In genomic region chr5:172096184-172096941, GRCh38 we compare ENCODE assay signal across 20 cellular contexts.
DNase-seq lines count a peak whose midpoint lies in the region; ATAC-seq and TF ChIP-seq lines count a peak whose summit lies in the region.
"Had no signal": no experiment of that assay in that cellular context is flagged by ENCODE, and none has a peak within 500 bp of the region (broad histone marks: within the 10 kb centered on the region; RNA-seq: fewer than 3 reads in every experiment).

No MANE protein-coding gene starts in this region.

- no peak overlapping the region for H2BK120ac ChIP-seq in IMR-90 (ENCODE audit: low read depth, low read length)

- no peak overlapping the region for H3K18ac ChIP-seq in IMR-90 (ENCODE audit: low read depth, low read length)

- H3K27me3 ChIP-seq in IMR-90 (ENCODE audit: control insufficient read depth, insufficient read depth, low read length) (no peaks in the 10 kb centered on the region), spleen (replicated peaks in 1 of 7) (no peaks in the 10 kb centered on the region)
- H3K27me3 ChIP-seq: BLaER1 treated with 17β-estradiol and CSF1 and Interleukin-3, amounts not matched to agents 10 nM and 100 nM; esophagus muscularis mucosa; SJSA1; transverse colon had no signal

- no peak overlapping the region for H4K5ac ChIP-seq in IMR-90 (ENCODE audit: low read depth, low read length)

- H4K20me1 ChIP-seq in IMR-90 (ENCODE audit: insufficient read depth, low read length): no peaks in the 10 kb centered on the region; the same call in 1 of the 2 replicates

- peaks cover 13% of the 10 kb centered on the region for H3K9me1 ChIP-seq in IMR-90 (ENCODE audit: insufficient read depth, low read length)

- peak overlapping the region; percentile 84 for H3K27ac Mint-ChIP-seq in activated T-cell treated with anti-CD3 and anti-CD28 coated beads, Interleukin-2, amount 50 U/mL, for 24 hours
- H3K27ac Mint-ChIP-seq in activated T-cell treated with anti-CD3 and anti-CD28 coated beads, Interleukin-2, amount 50 U/mL, for 72 hours: no peak overlapping the region
- H3K27ac Mint-ChIP-seq: T-helper 1 cell treated with Interleukin-12 subunit alpha and Interleukin-12 subunit beta and Interleukin-4 antibody, amounts not matched to agents 30 μg/mL and 1 μg/mL, for 36 hours had no signal

- H4K8ac ChIP-seq in IMR-90 (ENCODE audit: low read depth in 2 of 2, low read length in 2 of 2): no peak overlapping the region

- no peak for ATAC-seq in activated T-cell treated with anti-CD3 and anti-CD28 coated beads, Interleukin-2, amount 50 U/mL, for 72 hours (replicated peaks in 1 of 2)
- ATAC-seq in IMR-90 (ENCODE audit: low read depth): no peak
- ATAC-seq: lower lobe of right lung had no signal

- TF ChIP-seq POLR2A in IMR-90 (IDR thresholded peaks at IDR 0.05; ENCODE audit: low read depth, low read length) (no peak), spleen (IDR thresholded peaks at IDR 0.05) (no peak)

- no peaks in the 10 kb centered on the region for H3K9me3 Mint-ChIP-seq in activated T-cell treated with anti-CD3 and anti-CD28 coated beads, Interleukin-2, amount 50 U/mL, for 24 hours
- peaks cover 2 to 4% of the 10 kb centered on the region in 2 donors for H3K9me3 Mint-ChIP-seq in activated T-cell treated with anti-CD3 and anti-CD28 coated beads, Interleukin-2, amount 50 U/mL, for 72 hours
- H3K9me3 Mint-ChIP-seq: T-helper 1 cell treated with Interleukin-12 subunit alpha and Interleukin-12 subunit beta and Interleukin-4 antibody, amounts not matched to agents 30 μg/mL and 1 μg/mL, for 36 hours had no signal

- no peak overlapping the region for H2AK9ac ChIP-seq in IMR-90 (replicated peaks; ENCODE audit: low read depth, low read length, poor library complexity)

- H4K91ac ChIP-seq in IMR-90 (ENCODE audit: insufficient read depth, low read depth, low read length): no peak overlapping the region

- H3K4me2 ChIP-seq in IMR-90 (ENCODE audit: low read depth, low read length): no peak overlapping the region
- H3K4me2 ChIP-seq: BLaER1 treated with 17β-estradiol and CSF1 and Interleukin-3, amounts not matched to agents 10 nM and 100 nM had no signal

- 0 out of 2 replicates have a peak overlapping the region, but pooled peaks have one; percentile 16 for H3K4ac ChIP-seq in IMR-90 (ENCODE audit: low read depth, low read length)

- H3K4me3 Mint-ChIP-seq in activated T-cell treated with anti-CD3 and anti-CD28 coated beads, Interleukin-2, amount 50 U/mL, for 24 hours: no peak overlapping the region
- no peak overlapping the region for H3K4me3 Mint-ChIP-seq in activated T-cell treated with anti-CD3 and anti-CD28 coated beads, Interleukin-2, amount 50 U/mL, for 72 hours
- H3K4me3 Mint-ChIP-seq: T-helper 1 cell treated with Interleukin-12 subunit alpha and Interleukin-12 subunit beta and Interleukin-4 antibody, amounts not matched to agents 30 μg/mL and 1 μg/mL, for 36 hours had no signal

- H3K4me3 ChIP-seq in IMR-90 (ENCODE audit: insufficient read depth, low read depth, low read length): no peak overlapping the region
- no peak overlapping the region for H3K4me3 ChIP-seq in choroid plexus epithelial cell (ENCODE audit: low read depth, low read length)
- no peak overlapping the region for H3K4me3 ChIP-seq in spleen
- H3K4me3 ChIP-seq: BLaER1 treated with 17β-estradiol and CSF1 and Interleukin-3, amounts not matched to agents 10 nM and 100 nM; esophagus muscularis mucosa; lower lobe of right lung; SJSA1; transverse colon had no signal

- peaks cover 9% of the 10 kb centered on the region for H3K4me1 Mint-ChIP-seq in activated T-cell treated with anti-CD3 and anti-CD28 coated beads, Interleukin-2, amount 50 U/mL, for 24 hours (ENCODE audit: low read depth)
- peaks cover 2% of the 10 kb centered on the region for H3K4me1 Mint-ChIP-seq in activated T-cell treated with anti-CD3 and anti-CD28 coated beads, Interleukin-2, amount 50 U/mL, for 72 hours (ENCODE audit: low read depth)

- intact Hi-C loops in IMR-90 (cut with micrococcal nuclease): no loop called here
- intact Hi-C loops in spleen (cut with DNase I; ENCODE audit: low total_unique reads): no loop called here

- H2BK5ac ChIP-seq in IMR-90 (ENCODE audit: low read depth, low read length, poor library complexity, severe bottlenecking): no peak overlapping the region

- no peak for TF ChIP-seq RAD21 in IMR-90 (IDR thresholded peaks at IDR 0.05; ENCODE audit: low read length)

- dilution Hi-C loops in IMR-90 (cut with HindIII; ENCODE audit: low sequenced_read_pairs, unreplicated experiment): no loop called here

- POLR2A ChIA-PET in IMR-90 (lab: Charles Lee; ENCODE audit: unreplicated experiment): no interaction called here

- no peak overlapping the region for H3K14ac ChIP-seq in IMR-90 (replicated peaks; ENCODE audit: low read depth, low read length)

- no peak overlapping the region for H2BK15ac ChIP-seq in IMR-90 (ENCODE audit: low read depth, low read length)

- peaks cover 7 to 25% of the 10 kb centered on the region in 2 experiments; a peak in 3 of 4 replicates for H3K79me1 ChIP-seq in IMR-90 (ENCODE audit: low read depth in 1 of 2, low read length in 2 of 2)

- H2AFZ ChIP-seq in IMR-90 (replicated peaks; ENCODE audit: low read length, poor library complexity): no peak overlapping the region

- H3K27ac ChIP-seq in IMR-90 (ENCODE audit: insufficient read depth, low read length) (no peak overlapping the region), spleen (peak overlapping the region in 7 of 8 donors; percentile 32 to 64 (median 42))
- H3K27ac ChIP-seq: BLaER1 treated with 17β-estradiol and CSF1 and Interleukin-3, amounts not matched to agents 10 nM and 100 nM; HL-60; lower lobe of right lung; SJSA1; transverse colon had no signal

- no peak overlapping the region for H3K56ac ChIP-seq in IMR-90 (ENCODE audit: extremely low read depth, insufficient read depth, low read length)

- CTCF ChIA-PET in IMR-90 (lab: Yijun Ruan, JAX): interaction anchor here (1.1 to 1.3 kb wide), 2 partner anchors 11 to 197 kb away, joined by 3 read pairs; no protein-coding TSS in a partner anchor

- no peak for TF ChIP-seq CTCF in IMR-90 (conservative IDR thresholded peaks at IDR 0.05; ENCODE audit: low read depth, low read length)
- no peak for TF ChIP-seq CTCF in choroid plexus epithelial cell (conservative IDR thresholded peaks at IDR 0.05; ENCODE audit: low read depth, low read length)
- no peak for TF ChIP-seq CTCF in spleen (IDR thresholded peaks at IDR 0.05 in 8 of 11, conservative IDR thresholded peaks at IDR 0.05 in 3 of 11)

- WGBS in IMR-90 (ENCODE audit: extremely low coverage in 2 of 2, insufficient read length in 1 of 2), 2 experiments: 100% methylated on average over 2 of the region's 21 CpGs; no CpG with 5 or more reads in 1 of the 2 experiments
- WGBS in spleen, 5 donors: 73 to 84% (median 79%) methylated on average over 21 of the region's 21 CpGs

- peaks cover 85% of the 10 kb centered on the region for H3K36me3 Mint-ChIP-seq in activated T-cell treated with anti-CD3 and anti-CD28 coated beads, Interleukin-2, amount 50 U/mL, for 24 hours (ENCODE audit: low read depth)
- H3K36me3 Mint-ChIP-seq in activated T-cell treated with anti-CD3 and anti-CD28 coated beads, Interleukin-2, amount 50 U/mL, for 72 hours (ENCODE audit: insufficient read depth in 2 of 2): peaks cover 8 to 24% of the 10 kb centered on the region in 2 donors

- H3K9ac ChIP-seq in IMR-90 (ENCODE audit: low read depth, low read length): no peak overlapping the region
- H3K9ac ChIP-seq: BLaER1 treated with 17β-estradiol and CSF1 and Interleukin-3, amounts not matched to agents 10 nM and 100 nM had no signal

- H2AK5ac ChIP-seq in IMR-90 (ENCODE audit: low read depth, low read length): peak overlapping the region; percentile 85

- no TSS peak for BruUV-seq in IMR-90 (replicated peaks; lab: Mats Ljungman, UMichigan)

- H3K36me3 ChIP-seq in IMR-90 (ENCODE audit: control insufficient read depth, insufficient read depth, low read length) (peaks cover 16% of the 10 kb centered on the region; the same call in 1 of the 2 replicates), spleen (peaks cover 5 to 99% (median 64%) of the 10 kb centered on the region in 6 donors)
- H3K36me3 ChIP-seq: transverse colon had no signal

- no peak overlapping the region for H2BK20ac ChIP-seq in IMR-90 (ENCODE audit: low read depth, low read length)

- H3K9me3 ChIP-seq in IMR-90 (ENCODE audit: control insufficient read depth, insufficient read depth, low read length): no peaks in the 10 kb centered on the region
- H3K9me3 ChIP-seq in spleen: no peaks in the 10 kb centered on the region
- H3K9me3 ChIP-seq: BLaER1 treated with 17β-estradiol and CSF1 and Interleukin-3, amounts not matched to agents 10 nM and 100 nM; esophagus muscularis mucosa; lower lobe of right lung; SJSA1; transverse colon had no signal

- in situ Hi-C loops in IMR-90 (cut with MboI; ENCODE audit: low sequenced_read_pairs) (no loop called here), KBM-7 (cut with MboI; ENCODE audit: low pct_unique_long_range_greater_than_20kb, low sequenced_read_pairs) (no loop called here)

- H3K23ac ChIP-seq in IMR-90 (ENCODE audit: low read depth, low read length): no peak overlapping the region; the same call in 1 of the 2 replicates

- H3K27me3 Mint-ChIP-seq in activated T-cell treated with anti-CD3 and anti-CD28 coated beads, Interleukin-2, amount 50 U/mL, for 24 hours: no peaks in the 10 kb centered on the region
- H3K27me3 Mint-ChIP-seq in activated T-cell treated with anti-CD3 and anti-CD28 coated beads, Interleukin-2, amount 50 U/mL, for 72 hours (ENCODE audit: low read depth): no peaks in the 10 kb centered on the region

- H3K4me1 ChIP-seq in IMR-90 (ENCODE audit: control insufficient read depth, insufficient read depth, low read length) (peaks cover 12% of the 10 kb centered on the region), spleen (peaks cover 0 to 18% (median 5%) of the 10 kb centered on the region in 6 donors)
- H3K4me1 ChIP-seq: lower lobe of right lung had no signal

- no peak for DNase-seq in activated T-cell treated with anti-CD3 and anti-CD28 coated beads, Interleukin-2, amount 50 U/mL, for 24 hours
- DNase-seq in activated T-cell treated with anti-CD3 and anti-CD28 coated beads, Interleukin-2, amount 50 U/mL, for 72 hours: no peak
- DNase-seq in IMR-90 (no peak), choroid plexus epithelial cell (ENCODE audit: low read depth) (peak; percentile 43), spleen (no peak), AG20443 (ENCODE audit: low spot score) (no peak), KBM-7 (no peak), AG08395 (ENCODE audit: low spot score) (no peak)
- DNase-seq: activated naive CD4-positive, alpha-beta T cell treated with Interleukin-2 at 50 U/mL for 16 hours; effector memory CD4-positive, alpha-beta T cell; lower lobe of right lung; NCI-H1417 treated with DMSO at 0.1 percent for 48 hours; NCI-H510A treated with DMSO at 0.1 percent for 48 hours; stimulated activated CD4-positive, alpha-beta T cell treated with anti-CD3 and anti-CD28 coated beads, Interleukin-4, amount 100 ng/mL, for 24 hours; transverse colon had no signal

TF ChIP-seq in IMR-90, 13 proteins besides CTCF, POLR2A, EP300 and RAD21 (continues in another document):
- no peak for TF ChIP-seq CHD1 (IDR thresholded peaks at IDR 0.05; ENCODE audit: low read depth, low read length)
- TF ChIP-seq SMC3 (IDR thresholded peaks at IDR 0.05; ENCODE audit: low read depth, low read length): no peak
- no peak for TF ChIP-seq NFE2L2 (IDR thresholded peaks at IDR 0.05; ENCODE audit: low read depth, low read length)
